ENCODE assay signal across 9 cellular contexts in the genomic region with DNA sequence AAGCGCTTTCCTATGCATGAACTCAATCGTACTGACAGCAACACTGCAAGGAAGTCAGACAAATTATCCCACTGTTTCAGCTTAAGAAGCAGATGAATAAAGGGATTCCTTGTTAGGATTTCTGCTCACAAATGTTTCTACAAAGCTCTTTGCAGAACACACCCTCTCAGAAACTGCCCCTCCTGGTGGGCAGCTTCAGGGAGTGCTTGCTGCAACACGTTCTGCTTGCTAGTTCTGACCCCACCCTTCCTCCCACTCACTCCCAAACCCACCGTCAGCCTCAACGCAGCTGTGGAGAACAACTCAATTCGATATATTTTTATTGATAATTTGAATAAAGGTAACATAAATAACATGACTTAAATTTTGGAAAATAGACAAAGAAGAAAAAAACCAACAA.
DNase-seq lines count a peak whose midpoint lies in the region; ATAC-seq and TF ChIP-seq lines count a peak whose summit lies in the region.
"Had no signal": no experiment of that assay in that cellular context is flagged by ENCODE, and none has a peak within 500 bp of the region (broad histone marks: within the 10 kb centered on the region; RNA-seq: fewer than 3 reads in every experiment).

No MANE protein-coding gene starts in this region.

- intact Hi-C loops in PC-3 (cut with micrococcal nuclease): loop anchor here (5.0 to 10.0 kb wide), 2 partner anchors 101 to 403 kb away; no protein-coding TSS in a partner anchor
- intact Hi-C loops in activated T-helper 1 cell treated with anti-CD3 and anti-CD28 coated beads, Interleukin-12 subunit alpha, Interleukin-12 subunit beta, Interleukin-2, Interleukin-4 antibody, amounts not matched to agents 30 ng/mL and 10 ng/mL and 1 ng/mL, durations not matched to agents 14 hours and 24 hours and 36 hours (cut with micrococcal nuclease): no loop called here

- peaks cover 3% of the 10 kb centered on the region for H3K27me3 Mint-ChIP-seq in activated T-helper 1 cell treated with anti-CD3 and anti-CD28 coated beads, Interleukin-12 subunit alpha, Interleukin-12 subunit beta, Interleukin-2, Interleukin-4 antibody, amounts not matched to agents 30 ng/mL and 10 ng/mL and 1 ng/mL, durations not matched to agents 14 hours and 24 hours and 36 hours (ENCODE audit: insufficient read depth)

- POLR2A ChIA-PET in PC-3 (lab: Charles Lee; ENCODE audit: unreplicated experiment): no interaction called here

- H3K4me1 Mint-ChIP-seq in activated T-helper 1 cell treated with anti-CD3 and anti-CD28 coated beads, Interleukin-12 subunit alpha, Interleukin-12 subunit beta, Interleukin-2, Interleukin-4 antibody, amounts not matched to agents 30 ng/mL and 10 ng/mL and 1 ng/mL, durations not matched to agents 14 hours and 24 hours and 36 hours (ENCODE audit: low read depth): peaks cover 31% of the 10 kb centered on the region

- peaks cover 9% of the 10 kb centered on the region for H3K4me1 ChIP-seq in PC-3 (ENCODE audit: insufficient read depth, low read length)

- no peaks in the 10 kb centered on the region for H3K36me3 ChIP-seq in PC-3 (ENCODE audit: low read depth, low read length)

- H3K9me3 ChIP-seq in PC-3 (ENCODE audit: low read length): no peaks in the 10 kb centered on the region

- TF ChIP-seq CTCF in 22Rv1 (IDR thresholded peaks at IDR 0.05): peak; percentile 17; the same call in 1 of the 2 replicates
- TF ChIP-seq CTCF in GM10266 (IDR thresholded peaks at IDR 0.05; ENCODE audit: control insufficient read depth, insufficient read depth, low read depth, missing control alignments): peak; percentile 20
- peak; percentile 54 for TF ChIP-seq CTCF in PC-3 (conservative IDR thresholded peaks at IDR 0.05; ENCODE audit: low read depth, low read length)
- no peak for TF ChIP-seq CTCF in fibroblast of pulmonary artery (IDR thresholded peaks at IDR 0.05; ENCODE audit: low read length, missing control alignments)

- no peak overlapping the region for H2AFZ ChIP-seq in PC-3 (ENCODE audit: low read length)

- ATAC-seq in PC-3 (no peak), GM21723 (IDR thresholded peaks at IDR 0.05; ENCODE audit: unreplicated experiment) (no peak)

- no peaks in the 10 kb centered on the region for H3K9me2 ChIP-seq in PC-3 (replicated peaks; ENCODE audit: low read length)

- H3K36me3 Mint-ChIP-seq in activated T-helper 1 cell treated with anti-CD3 and anti-CD28 coated beads, Interleukin-12 subunit alpha, Interleukin-12 subunit beta, Interleukin-2, Interleukin-4 antibody, amounts not matched to agents 30 ng/mL and 10 ng/mL and 1 ng/mL, durations not matched to agents 14 hours and 24 hours and 36 hours (ENCODE audit: low read depth): peaks cover 6% of the 10 kb centered on the region

- H3K79me2 ChIP-seq in PC-3 (ENCODE audit: low read length): no peaks in the 10 kb centered on the region

- H3K4me3 ChIP-seq in PC-3 (ENCODE audit: low read length) (no peak overlapping the region), fibroblast of pulmonary artery (replicated peaks; ENCODE audit: low read depth, low read length) (no peak overlapping the region)

- H3K27ac Mint-ChIP-seq in activated T-helper 1 cell treated with anti-CD3 and anti-CD28 coated beads, Interleukin-12 subunit alpha, Interleukin-12 subunit beta, Interleukin-2, Interleukin-4 antibody, amounts not matched to agents 30 ng/mL and 10 ng/mL and 1 ng/mL, durations not matched to agents 14 hours and 24 hours and 36 hours: no peak overlapping the region

- no peaks in the 10 kb centered on the region for H4K20me1 ChIP-seq in PC-3 (ENCODE audit: low read length)

- H3K4me3 Mint-ChIP-seq in activated T-helper 1 cell treated with anti-CD3 and anti-CD28 coated beads, Interleukin-12 subunit alpha, Interleukin-12 subunit beta, Interleukin-2, Interleukin-4 antibody, amounts not matched to agents 30 ng/mL and 10 ng/mL and 1 ng/mL, durations not matched to agents 14 hours and 24 hours and 36 hours: no peak overlapping the region

- H3K27me3 ChIP-seq in PC-3 (ENCODE audit: low read length): no peaks in the 10 kb centered on the region

- H3K4me2 ChIP-seq in PC-3 (ENCODE audit: low read length): no peak overlapping the region

- H3K27ac ChIP-seq in 22Rv1 (no peak overlapping the region), PC-3 (ENCODE audit: low read length) (no peak overlapping the region)

- CTCF ChIA-PET in PC-3 (lab: Charles Lee): no interaction called here

- no TSS peak for BruUV-seq in PC-3 (replicated peaks; lab: Mats Ljungman, UMichigan)

- no peaks in the 10 kb centered on the region for H3K9me3 Mint-ChIP-seq in activated T-helper 1 cell treated with anti-CD3 and anti-CD28 coated beads, Interleukin-12 subunit alpha, Interleukin-12 subunit beta, Interleukin-2, Interleukin-4 antibody, amounts not matched to agents 30 ng/mL and 10 ng/mL and 1 ng/mL, durations not matched to agents 14 hours and 24 hours and 36 hours

- H3F3A ChIP-seq in PC-3 (ENCODE audit: low read length, unreplicated experiment): no peaks in the 10 kb centered on the region

- no peak overlapping the region for H3K9ac ChIP-seq in PC-3 (ENCODE audit: low read length)

- no peak for DNase-seq in GM10266 (ENCODE audit: extremely low spot score)
- DNase-seq in PC-3: peak; percentile 42
- peak; percentile 3 for DNase-seq in fibroblast of pulmonary artery (ENCODE audit: low read depth)
- DNase-seq in activated T-helper 1 cell treated with anti-CD3 and anti-CD28 coated beads, Interleukin-12 subunit alpha, Interleukin-12 subunit beta, Interleukin-2, Interleukin-4 antibody, amounts not matched to agents 30 ng/mL and 10 ng/mL and 1 ng/mL, durations not matched to agents 14 hours and 24 hours and 36 hours (ENCODE audit: low spot score): no peak
- DNase-seq in A172 (ENCODE audit: low spot score): no peak
- no peak for DNase-seq in activated CD4-positive, alpha-beta T cell treated with anti-CD3 and anti-CD28 coated beads for 48 hours
- DNase-seq: NCI-H1694 had no signal

Comparison
In these comparisons a context has a peak if more than half of its experiments do, and no peak if none do; other contexts are left out.
1. DNase-seq: peak in PC-3 (single experiment) and fibroblast of pulmonary artery (single experiment); none in GM10266 (single experiment), activated T-helper 1 cell treated with anti-CD3 and anti-CD28 coated beads, Interleukin-12 subunit alpha, Interleukin-12 subunit beta, Interleukin-2, Interleukin-4 antibody, amounts not matched to agents 30 ng/mL and 10 ng/mL and 1 ng/mL, durations not matched to agents 14 hours and 24 hours and 36 hours (single experiment), A172 (single experiment) and activated CD4-positive, alpha-beta T cell treated with anti-CD3 and anti-CD28 coated beads for 48 hours (single experiment).